Comparison of ENCODE assay signal across 13 cellular contexts in genomic region chr12:78290606-78291345, GRCh38.
DNase-seq lines count a peak whose midpoint lies in the region; ATAC-seq, FAIRE-seq and TF ChIP-seq lines count a peak whose summit lies in the region.
"Had no signal": no experiment of that assay in that cellular context is flagged by ENCODE, and none has a peak within 500 bp of the region (broad histone marks: within the 10 kb centered on the region; RNA-seq: fewer than 3 reads in every experiment).

No MANE protein-coding gene starts in this region.

- H3K9me3 ChIP-seq in small intestine (ENCODE audit: control insufficient read depth, low read depth) = no peaks in the 10 kb centered on the region
- H3K9me3 ChIP-seq: tibial artery had no signal

- TF ChIP-seq CTCF in AG09319 (IDR thresholded peaks at IDR 0.05; ENCODE audit: low read depth, low read length) = no peak

- 71 to 75% (median 73%) methylated on average over 5 of the region's 5 CpGs for WGBS in small intestine, 3 donors

- ATAC-seq in HG03342 (IDR thresholded peaks at IDR 0.05; ENCODE audit: unreplicated experiment) = no peak
- ATAC-seq: sciatic nerve had no signal

- peaks cover 0 to 3% of the 10 kb centered on the region in 2 donors for H3K4me1 ChIP-seq in small intestine (ENCODE audit: control insufficient read depth in 2 of 2, insufficient read depth in 1 of 2, low read depth in 1 of 2, low read length in 1 of 2)
- H3K4me1 ChIP-seq: tibial artery had no signal

- no peak overlapping the region for H3K4me3 ChIP-seq in small intestine (ENCODE audit: low read depth in 1 of 2, low read length in 2 of 2)
- H3K4me3 ChIP-seq: tibial artery had no signal

- FAIRE-seq in small intestine (lab: Jason Lieb, UNC) = no peak

- H3K36me3 ChIP-seq in small intestine (ENCODE audit: control insufficient read depth in 2 of 2, insufficient read depth in 2 of 2, low read length in 2 of 2) = no peaks in the 10 kb centered on the region
- H3K36me3 ChIP-seq: tibial artery had no signal

- H3K27ac ChIP-seq in small intestine (ENCODE audit: low read depth in 1 of 2, low read length in 1 of 2) = no peak overlapping the region
- H3K27ac ChIP-seq: tibial artery had no signal

- H3K27me3 ChIP-seq in small intestine (ENCODE audit: control insufficient read depth in 2 of 2, insufficient read depth in 2 of 2, low read length in 2 of 2) = no peaks in the 10 kb centered on the region
- H3K27me3 ChIP-seq: tibial artery had no signal

- DNase-seq in AG09319 (ENCODE audit: extremely low read depth, low read depth) (peak; percentile 34), NCI-H2227 treated with DMSO at 0.1 percent for 48 hours (lab: John Stamatoyannopoulos, UW) (peak; percentile 77), dedifferentiated amniotic fluid mesenchymal stem cell (ENCODE audit: extremely low spot score) (peak; percentile 65), myocyte (ENCODE audit: low read depth) (peak; percentile 25), ecto neural progenitor cell (ENCODE audit: low spot score) (no peak), small intestine (no peak), NCI-H524 treated with DMSO at 0.1 percent for 48 hours (lab: John Stamatoyannopoulos, UW) (no peak)
- DNase-seq: C1 segment of cervical spinal cord, NCI-H2081 treated with DMSO at 0.1 percent for 48 hours, T-helper 9 cell, tibial artery had no signal

Comparison
In these comparisons a context has a peak if more than half of its experiments do, and no peak if none do; other contexts are left out.
1. DNase-seq: peak in AG09319 (single experiment), NCI-H2227 treated with DMSO at 0.1 percent for 48 hours (single experiment), dedifferentiated amniotic fluid mesenchymal stem cell (single experiment) and myocyte (single experiment); none in ecto neural progenitor cell (single experiment), small intestine (single experiment) and NCI-H524 treated with DMSO at 0.1 percent for 48 hours (single experiment).